In genomic region chr18:36074435-36074834, GRCh38 we compare ENCODE assay signal across 39 cellular contexts.
"Had no signal": no experiment of that assay in that cellular context is flagged by ENCODE, and none has a peak within 500 bp of the region (broad histone marks: within the 10 kb centered on the region; RNA-seq: fewer than 3 reads in every experiment).

No MANE protein-coding gene starts in this region.

- H3K4me1 Mint-ChIP-seq: activated naive CD4-positive, alpha-beta T cell treated with anti-CD3 and anti-CD28 coated beads, Interleukin-2, amount 10 ng/mL, durations not matched to agents 7 days and 5 days; activated naive CD4-positive, alpha-beta T cell treated with anti-CD3 and anti-CD28 coated beads, Interleukin-2, amount 50 U/mL, for 24 hours; activated naive CD8-positive, alpha-beta T cell treated with anti-CD3 and anti-CD28 coated beads, Interleukin-2, amount 10 ng/mL, durations not matched to agents 7 days and 5 days; activated naive CD8-positive, alpha-beta T cell treated with anti-CD3 and anti-CD28 coated beads, Interleukin-2, amount 50 U/mL, for 24 hours; activated T-helper 17 cell treated with anti-CD3 and anti-CD28 coated beads, Interleukin-2, amount 50 U/mL, for 72 hours; brain; central memory CD8-positive, alpha-beta T cell had no signal

- H3K4me3 Mint-ChIP-seq: activated naive CD4-positive, alpha-beta T cell treated with anti-CD3 and anti-CD28 coated beads for 36 hours; activated naive CD4-positive, alpha-beta T cell treated with anti-CD3 and anti-CD28 coated beads, Interleukin-2, amount 10 ng/mL, durations not matched to agents 7 days and 5 days; activated naive CD4-positive, alpha-beta T cell treated with anti-CD3 and anti-CD28 coated beads, Interleukin-2, amount 50 U/mL, for 24 hours; activated naive CD8-positive, alpha-beta T cell; activated naive CD8-positive, alpha-beta T cell treated with anti-CD3 and anti-CD28 coated beads for 36 hours; activated naive CD8-positive, alpha-beta T cell treated with anti-CD3 and anti-CD28 coated beads, Interleukin-2, amount 10 ng/mL, durations not matched to agents 7 days and 5 days; activated naive CD8-positive, alpha-beta T cell treated with anti-CD3 and anti-CD28 coated beads, Interleukin-2, amount 50 U/mL, for 24 hours; activated T-cell treated with anti-CD3 and anti-CD28 coated beads, Interleukin-2, amount 50 U/mL, for 24 hours; activated T-cell treated with anti-CD3 and anti-CD28 coated beads, Interleukin-2, amount 50 U/mL, for 4 hours; activated T-cell treated with anti-CD3 and anti-CD28 coated beads, Interleukin-2, amount 50 U/mL, for 72 hours; activated T-helper 1 cell treated with anti-CD3 and anti-CD28 coated beads, Interleukin-12 subunit alpha, Interleukin-12 subunit beta, Interleukin-2, Interleukin-4 antibody, amounts not matched to agents 30 ng/mL and 10 ng/mL and 1 ng/mL, durations not matched to agents 14 hours and 24 hours and 36 hours; activated T-helper 17 cell treated with anti-CD3 and anti-CD28 coated beads, Interleukin-2, amount 50 U/mL, for 72 hours; brain; central memory CD8-positive, alpha-beta T cell had no signal

- ATAC-seq: activated naive CD4-positive, alpha-beta T cell treated with anti-CD3 and anti-CD28 coated beads, Interleukin-2, amount 50 U/mL, for 72 hours; activated naive CD8-positive, alpha-beta T cell treated with anti-CD3 and anti-CD28 coated beads, Interleukin-2, amount 50 U/mL, for 24 hours; activated T-cell treated with anti-CD3 and anti-CD28 coated beads, Interleukin-2, amount 50 U/mL, for 4 hours; activated T-cell treated with anti-CD3 and anti-CD28 coated beads, Interleukin-2, amount 50 U/mL, for 72 hours; activated T-helper 17 cell treated with anti-CD3 and anti-CD28 coated beads, Interleukin-2, amount 50 U/mL, for 72 hours; body of pancreas had no signal

- H3K4me1 ChIP-seq: adrenal gland, ascending aorta, body of pancreas, breast epithelium had no signal

- H3K9me3 ChIP-seq: adrenal gland, ascending aorta, body of pancreas, breast epithelium had no signal

- H3K27ac ChIP-seq: adrenal gland, ascending aorta, body of pancreas, brain microvascular endothelial cell, breast epithelium, cardiac muscle cell had no signal

- H3K27me3 Mint-ChIP-seq: activated naive CD8-positive, alpha-beta T cell treated with anti-CD3 and anti-CD28 coated beads for 36 hours had no signal

- H3K4me3 ChIP-seq: adrenal gland, ascending aorta, body of pancreas, breast epithelium, cardiac muscle cell had no signal

- DNase-seq: activated effector memory CD4-positive, alpha-beta T cell treated with anti-CD3 and anti-CD28 coated beads, Interleukin-2, amount 50 U/mL, for 16 hours; activated effector memory CD4-positive, alpha-beta T cell treated with Interleukin-2 at 50 U/mL for 16 hours; activated gamma-delta T cell; activated gamma-delta T cell treated with Interleukin-2 at 50 U/mL for 16 hours; activated naive CD4-positive, alpha-beta T cell; activated naive CD4-positive, alpha-beta T cell treated with anti-CD3 and anti-CD28 coated beads for 36 hours; activated naive CD4-positive, alpha-beta T cell treated with anti-CD3 and anti-CD28 coated beads, Interleukin-2, amount 10 ng/mL, durations not matched to agents 7 days and 5 days; activated naive CD4-positive, alpha-beta T cell treated with anti-CD3 and anti-CD28 coated beads, Interleukin-2, amount 50 U/mL, for 16 hours; activated naive CD4-positive, alpha-beta T cell treated with Interleukin-2 at 50 U/mL for 16 hours; activated naive CD8-positive, alpha-beta T cell treated with anti-CD3 and anti-CD28 coated beads for 36 hours; activated naive CD8-positive, alpha-beta T cell treated with anti-CD3 and anti-CD28 coated beads, Interleukin-2, amount 10 ng/mL, durations not matched to agents 7 days and 5 days; activated naive CD8-positive, alpha-beta T cell treated with anti-CD3 and anti-CD28 coated beads, Interleukin-2, amount 50 U/mL, for 24 hours; activated T-cell treated with anti-CD3 and anti-CD28 coated beads, Interleukin-2, amount 50 U/mL, for 1 hour; activated T-cell treated with anti-CD3 and anti-CD28 coated beads, Interleukin-2, amount 50 U/mL, for 24 hours; activated T-cell treated with anti-CD3 and anti-CD28 coated beads, Interleukin-2, amount 50 U/mL, for 4 hours; activated T-cell treated with anti-CD3 and anti-CD28 coated beads, Interleukin-2, amount 50 U/mL, for 72 hours; adrenal gland; amniotic stem cell; amygdala; anterior cingulate cortex; aorta; body of pancreas; brain microvascular endothelial cell; caudate nucleus; central memory CD4-positive, alpha-beta T cell; cerebellar nuclear complex had no signal

- H3K36me3 Mint-ChIP-seq: activated naive CD4-positive, alpha-beta T cell treated with anti-CD3 and anti-CD28 coated beads, Interleukin-2, amount 10 ng/mL, durations not matched to agents 7 days and 5 days; activated naive CD4-positive, alpha-beta T cell treated with anti-CD3 and anti-CD28 coated beads, Interleukin-2, amount 50 U/mL, for 24 hours; activated naive CD8-positive, alpha-beta T cell; activated naive CD8-positive, alpha-beta T cell treated with anti-CD3 and anti-CD28 coated beads for 36 hours; activated naive CD8-positive, alpha-beta T cell treated with anti-CD3 and anti-CD28 coated beads, Interleukin-2, amount 10 ng/mL, durations not matched to agents 7 days and 5 days; brain had no signal

- H3K27ac Mint-ChIP-seq: activated naive CD4-positive, alpha-beta T cell treated with anti-CD3 and anti-CD28 coated beads for 36 hours; activated naive CD4-positive, alpha-beta T cell treated with anti-CD3 and anti-CD28 coated beads, Interleukin-2, amount 10 ng/mL, durations not matched to agents 7 days and 5 days; activated naive CD4-positive, alpha-beta T cell treated with anti-CD3 and anti-CD28 coated beads, Interleukin-2, amount 50 U/mL, for 24 hours; activated naive CD4-positive, alpha-beta T cell treated with anti-CD3 and anti-CD28 coated beads, Interleukin-2, amount 50 U/mL, for 72 hours; activated naive CD8-positive, alpha-beta T cell; activated naive CD8-positive, alpha-beta T cell treated with anti-CD3 and anti-CD28 coated beads for 36 hours; activated naive CD8-positive, alpha-beta T cell treated with anti-CD3 and anti-CD28 coated beads, Interleukin-2, amount 10 ng/mL, durations not matched to agents 7 days and 5 days; activated naive CD8-positive, alpha-beta T cell treated with anti-CD3 and anti-CD28 coated beads, Interleukin-2, amount 50 U/mL, for 24 hours; activated T-cell treated with anti-CD3 and anti-CD28 coated beads, Interleukin-2, amount 50 U/mL, for 24 hours; activated T-cell treated with anti-CD3 and anti-CD28 coated beads, Interleukin-2, amount 50 U/mL, for 72 hours; activated T-helper 1 cell treated with anti-CD3 and anti-CD28 coated beads, Interleukin-12 subunit alpha, Interleukin-12 subunit beta, Interleukin-2, Interleukin-4 antibody, amounts not matched to agents 30 ng/mL and 10 ng/mL and 1 ng/mL, durations not matched to agents 14 hours and 24 hours and 36 hours; activated T-helper 17 cell treated with anti-CD3 and anti-CD28 coated beads, Interleukin-2, amount 50 U/mL, for 72 hours; activated T-helper 2 cell treated with anti-CD3 and anti-CD28 coated beads, Interferon-gamma antibody, Interleukin-2, Interleukin-4, amounts not matched to agents 10 μg/mL and 5 μg/mL and 100 μg/mL, durations not matched to agents 14 hours and 24 hours and 36 hours; brain had no signal

- H3K27me3 ChIP-seq: adrenal gland, ascending aorta, body of pancreas, brain microvascular endothelial cell, breast epithelium, cardiac muscle cell had no signal

- FAIRE-seq: astrocyte, bronchial epithelial cell had no signal

- H3K36me3 ChIP-seq: adrenal gland, ascending aorta, brain microvascular endothelial cell, breast epithelium, cardiac muscle cell had no signal
